In genomic region chr1:223715710-223716103, GRCh38 we compare ENCODE assay signal across 1 cellular context.
TF ChIP-seq lines count a peak whose summit lies in the region.

No MANE protein-coding gene starts in this region.

TF ChIP-seq in H1, 55 proteins besides CTCF, POLR2A, EP300 and RAD21:
- 0 out of 2 replicates have a peak, but pooled peaks have one; percentile 4 for TF ChIP-seq SUZ12 (IDR thresholded peaks at IDR 0.05; ENCODE audit: low read length)
- no peak for TF ChIP-seq SIN3A (conservative IDR thresholded peaks at IDR 0.05 in 1 of 2, IDR thresholded peaks at IDR 0.05 in 1 of 2; ENCODE audit: low read depth in 1 of 2, low read length in 2 of 2)
